In genomic region chr1:101121515-101121914, GRCh38 we compare ENCODE assay signal across 25 cellular contexts.
A peak's percentile ranks its signal among the peaks of the same experiment; 100 is the strongest.
DNase-seq lines count a peak whose midpoint lies in the region; ATAC-seq and TF ChIP-seq lines count a peak whose summit lies in the region.
"Had no signal": no experiment of that assay in that cellular context is flagged by ENCODE, and none has a peak within 500 bp of the region (broad histone marks: within the 10 kb centered on the region; RNA-seq: fewer than 3 reads in every experiment).

No MANE protein-coding gene starts in this region.

- TF ChIP-seq POLR2A in suprapubic skin (IDR thresholded peaks at IDR 0.05): no peak

- no peak overlapping the region for H3K4me3 Mint-ChIP-seq in activated CD4-positive, alpha-beta memory T cell treated with anti-CD3 and anti-CD28 coated beads, Interleukin-2, amount 10 ng/mL, durations not matched to agents 7 days and 5 days
- no peak overlapping the region for H3K4me3 Mint-ChIP-seq in activated CD4-positive, alpha-beta memory T cell treated with anti-CD3 and anti-CD28 coated beads for 36 hours
- H3K4me3 Mint-ChIP-seq in CD4-positive, alpha-beta T cell: no peak overlapping the region
- H3K4me3 Mint-ChIP-seq in activated B cell treated with CpG ODN at 0.5 μM for 24 hours: no peak overlapping the region
- H3K4me3 Mint-ChIP-seq in naive B cell: peak overlapping the region in 5 of 8 donors; percentile 48 to 83 (median 70)

- H3K27ac ChIP-seq in CD4-positive, alpha-beta T cell (ENCODE audit: low read depth, low read length): no peak overlapping the region
- no peak overlapping the region for H3K27ac ChIP-seq in suprapubic skin
- H3K27ac ChIP-seq: esophagus muscularis mucosa, pancreas, skin epidermis, tibial nerve had no signal

- TF ChIP-seq EP300 in suprapubic skin (IDR thresholded peaks at IDR 0.05): no peak

- POLR2A ChIA-PET in activated CD4-positive, alpha-beta memory T cell treated with anti-CD3 and anti-CD28 coated beads, Interleukin-2, amount 10 ng/mL, durations not matched to agents 7 days and 5 days (lab: Charles Lee): interaction anchor here (0.8 to 3.9 kb wide), 17 partner anchors 9 to 181 kb away, joined by 3 to 54 read pairs (median 4); partner anchors contain the start of gene S1PR1
- POLR2A ChIA-PET in activated CD4-positive, alpha-beta memory T cell treated with anti-CD3 and anti-CD28 coated beads for 36 hours (lab: Charles Lee): interaction anchor here (1.4 kb wide), 1 partner anchor 57 kb away, joined by 4 read pairs; no protein-coding TSS in a partner anchor
- POLR2A ChIA-PET in CD4-positive, alpha-beta T cell (lab: Charles Lee): interaction anchor here (0.9 to 2.3 kb wide), 4 partner anchors 9 to 116 kb away, joined by 3 to 17 read pairs (median 4); partner anchors contain the start of gene S1PR1
- POLR2A ChIA-PET in activated B cell treated with CpG ODN at 0.5 μM for 24 hours (lab: Charles Lee): interaction anchor here (0.8 kb wide), 1 partner anchor 9 kb away, joined by 4 read pairs; no protein-coding TSS in a partner anchor

- H3K4me1 ChIP-seq in suprapubic skin: no peaks in the 10 kb centered on the region
- H3K4me1 ChIP-seq: BE2C, esophagus muscularis mucosa, pancreas, tibial nerve had no signal

- peaks cover 13% of the 10 kb centered on the region for H3K9me3 Mint-ChIP-seq in activated CD4-positive, alpha-beta memory T cell treated with anti-CD3 and anti-CD28 coated beads, Interleukin-2, amount 10 ng/mL, durations not matched to agents 7 days and 5 days
- peaks cover 2% of the 10 kb centered on the region for H3K9me3 Mint-ChIP-seq in activated CD4-positive, alpha-beta memory T cell treated with anti-CD3 and anti-CD28 coated beads for 36 hours
- peaks cover 4% of the 10 kb centered on the region for H3K9me3 Mint-ChIP-seq in CD4-positive, alpha-beta T cell
- H3K9me3 Mint-ChIP-seq in activated B cell treated with CpG ODN at 0.5 μM for 24 hours: no peaks in the 10 kb centered on the region
- H3K9me3 Mint-ChIP-seq in naive B cell: peaks cover 0 to 2% (median 0%) of the 10 kb centered on the region in 7 donors
- H3K9me3 Mint-ChIP-seq: activated naive CD4-positive, alpha-beta T cell treated with anti-CD3 and anti-CD28 coated beads, Interleukin-2, amount 50 U/mL, for 72 hours had no signal

- no peak overlapping the region for H3K4me3 ChIP-seq in suprapubic skin
- H3K4me3 ChIP-seq: esophagus muscularis mucosa, lung, mucosa of descending colon, pancreas, skin epidermis, tibial nerve had no signal

- no peaks in the 10 kb centered on the region for H3K27me3 ChIP-seq in CD4-positive, alpha-beta T cell (ENCODE audit: control insufficient read depth, insufficient read depth, low read length)
- no peaks in the 10 kb centered on the region for H3K27me3 ChIP-seq in suprapubic skin
- H3K27me3 ChIP-seq: BE2C, esophagus muscularis mucosa, pancreas, tibial nerve had no signal

- intact Hi-C loops in activated CD4-positive, alpha-beta memory T cell treated with anti-CD3 and anti-CD28 coated beads for 36 hours (cut with micrococcal nuclease): loop anchor here (1.0 to 5.0 kb wide), 3 partner anchors 163 to 224 kb away; partner anchors contain the start of gene SLC30A7
- intact Hi-C loops in CD4-positive, alpha-beta T cell (cut with DNase I, micrococcal nuclease): loop anchor here in 1 of 2 experiments (1.0 kb wide), 1 partner anchor 9 kb away; no protein-coding TSS in a partner anchor
- intact Hi-C loops in activated B cell treated with CpG ODN at 0.5 μM for 24 hours (cut with micrococcal nuclease): no loop called here

- no peak for DNase-seq in activated CD4-positive, alpha-beta memory T cell treated with anti-CD3 and anti-CD28 coated beads, Interleukin-2, amount 10 ng/mL, durations not matched to agents 7 days and 5 days
- DNase-seq in activated CD4-positive, alpha-beta memory T cell treated with anti-CD3 and anti-CD28 coated beads for 36 hours: no peak
- DNase-seq in CD4-positive, alpha-beta T cell: no peak
- DNase-seq in activated B cell treated with CpG ODN at 0.5 μM for 24 hours (no peak), naive B cell (no peak), D341Med (ENCODE audit: low spot score) (no peak), suprapubic skin (ENCODE audit: low spot score in 2 of 2) (no peak)
- DNase-seq: activated CD4-positive, alpha-beta T cell treated with anti-CD3 and anti-CD28 coated beads, Interleukin-2, amount 50 U/mL, for 1 hour; BE2C; Calu3; caudate nucleus; foreskin melanocyte; HCEC 1CT; mucosa of descending colon; NCI-H1105 treated with DMSO at 0.1 percent for 48 hours; NCI-H2029 treated with DMSO at 0.1 percent for 48 hours; NCI-H226; pancreas; retina; SW 1271 had no signal

- CTCF ChIA-PET in activated CD4-positive, alpha-beta memory T cell treated with anti-CD3 and anti-CD28 coated beads, Interleukin-2, amount 10 ng/mL, durations not matched to agents 7 days and 5 days (lab: Charles Lee): interaction anchor here (0.7 to 2.2 kb wide), 8 partner anchors 9 to 167 kb away, joined by 3 to 7 read pairs (median 5); no protein-coding TSS in a partner anchor
- CTCF ChIA-PET in activated CD4-positive, alpha-beta memory T cell treated with anti-CD3 and anti-CD28 coated beads for 36 hours (lab: Charles Lee): interaction anchor here (0.7 to 3.8 kb wide), 7 partner anchors 15 to 205 kb away, joined by 3 to 13 read pairs (median 4); no protein-coding TSS in a partner anchor
- CTCF ChIA-PET in CD4-positive, alpha-beta T cell (lab: Charles Lee): interaction anchor here (1.1 to 1.7 kb wide), 5 partner anchors 8 to 167 kb away, joined by 3 to 6 read pairs (median 5); no protein-coding TSS in a partner anchor
- CTCF ChIA-PET in activated B cell treated with CpG ODN at 0.5 μM for 24 hours (lab: Charles Lee): no interaction called here

- no peak for TF ChIP-seq CTCF in CD4-positive, alpha-beta T cell (IDR thresholded peaks at IDR 0.05)
- TF ChIP-seq CTCF in activated B cell treated with CpG ODN at 0.5 μM for 24 hours (IDR thresholded peaks at IDR 0.05): no peak
- TF ChIP-seq CTCF in suprapubic skin (IDR thresholded peaks at IDR 0.05): no peak

- ATAC-seq in CD4-positive, alpha-beta T cell (ENCODE audit: poor library complexity): no peak
- ATAC-seq in activated B cell treated with CpG ODN at 0.5 μM for 24 hours (ENCODE audit: low read depth) (no peak), naive B cell (ENCODE audit: low read depth in 2 of 2) (no peak)
- ATAC-seq: mucosa of descending colon, pancreas had no signal

- H3K27ac Mint-ChIP-seq in activated CD4-positive, alpha-beta memory T cell treated with anti-CD3 and anti-CD28 coated beads, Interleukin-2, amount 10 ng/mL, durations not matched to agents 7 days and 5 days: peak overlapping the region; percentile 80
- no peak overlapping the region for H3K27ac Mint-ChIP-seq in activated CD4-positive, alpha-beta memory T cell treated with anti-CD3 and anti-CD28 coated beads for 36 hours
- H3K27ac Mint-ChIP-seq in CD4-positive, alpha-beta T cell: peak overlapping the region; percentile 85
- peak overlapping the region; percentile 47 for H3K27ac Mint-ChIP-seq in activated B cell treated with CpG ODN at 0.5 μM for 24 hours
- peak overlapping the region in 5 of 6 donors; percentile 27 to 84 (median 58) for H3K27ac Mint-ChIP-seq in naive B cell

- peaks cover 4% of the 10 kb centered on the region for H3K27me3 Mint-ChIP-seq in activated CD4-positive, alpha-beta memory T cell treated with anti-CD3 and anti-CD28 coated beads, Interleukin-2, amount 10 ng/mL, durations not matched to agents 7 days and 5 days
- H3K27me3 Mint-ChIP-seq in activated CD4-positive, alpha-beta memory T cell treated with anti-CD3 and anti-CD28 coated beads for 36 hours: no peaks in the 10 kb centered on the region
- no peaks in the 10 kb centered on the region for H3K27me3 Mint-ChIP-seq in CD4-positive, alpha-beta T cell
- no peaks in the 10 kb centered on the region for H3K27me3 Mint-ChIP-seq in activated B cell treated with CpG ODN at 0.5 μM for 24 hours
- H3K27me3 Mint-ChIP-seq in naive B cell: no peaks in the 10 kb centered on the region

- no peaks in the 10 kb centered on the region for H3K36me3 ChIP-seq in suprapubic skin
- H3K36me3 ChIP-seq: BE2C, esophagus muscularis mucosa, pancreas, tibial nerve had no signal

- H3K4me1 Mint-ChIP-seq in activated CD4-positive, alpha-beta memory T cell treated with anti-CD3 and anti-CD28 coated beads, Interleukin-2, amount 10 ng/mL, durations not matched to agents 7 days and 5 days: peaks cover 59% of the 10 kb centered on the region
- peaks cover 42% of the 10 kb centered on the region for H3K4me1 Mint-ChIP-seq in activated CD4-positive, alpha-beta memory T cell treated with anti-CD3 and anti-CD28 coated beads for 36 hours (ENCODE audit: low read depth)
- peaks cover 66% of the 10 kb centered on the region for H3K4me1 Mint-ChIP-seq in CD4-positive, alpha-beta T cell (ENCODE audit: low read depth)
- H3K4me1 Mint-ChIP-seq in activated B cell treated with CpG ODN at 0.5 μM for 24 hours (peaks cover 43% of the 10 kb centered on the region), naive B cell (peaks cover 19 to 46% (median 31%) of the 10 kb centered on the region in 3 donors)

- H3K36me3 Mint-ChIP-seq in activated CD4-positive, alpha-beta memory T cell treated with anti-CD3 and anti-CD28 coated beads, Interleukin-2, amount 10 ng/mL, durations not matched to agents 7 days and 5 days (ENCODE audit: low read depth): peaks cover 28% of the 10 kb centered on the region
- H3K36me3 Mint-ChIP-seq in activated CD4-positive, alpha-beta memory T cell treated with anti-CD3 and anti-CD28 coated beads for 36 hours: peaks cover 3% of the 10 kb centered on the region
- H3K36me3 Mint-ChIP-seq in CD4-positive, alpha-beta T cell (ENCODE audit: low read depth): no peaks in the 10 kb centered on the region
- H3K36me3 Mint-ChIP-seq in activated B cell treated with CpG ODN at 0.5 μM for 24 hours (ENCODE audit: low read depth): no peaks in the 10 kb centered on the region
- no peaks in the 10 kb centered on the region for H3K36me3 Mint-ChIP-seq in naive B cell
- H3K36me3 Mint-ChIP-seq: activated naive CD4-positive, alpha-beta T cell treated with anti-CD3 and anti-CD28 coated beads, Interleukin-2, amount 50 U/mL, for 72 hours had no signal

- H3K9me3 ChIP-seq in CD4-positive, alpha-beta T cell (ENCODE audit: control insufficient read depth, low read length): no peaks in the 10 kb centered on the region
- H3K9me3 ChIP-seq in suprapubic skin: no peaks in the 10 kb centered on the region
- H3K9me3 ChIP-seq: BE2C, esophagus muscularis mucosa, mucosa of descending colon, pancreas, tibial nerve had no signal

- WGBS in suprapubic skin: 93% methylated on average over 1 of the region's 1 CpG

Comparison
In these comparisons a context has a peak if more than half of its experiments do, and no peak if none do; other contexts are left out.
1. H3K4me3 Mint-ChIP-seq: peak in naive B cell (5 of 8); none in activated CD4-positive, alpha-beta memory T cell treated with anti-CD3 and anti-CD28 coated beads, Interleukin-2, amount 10 ng/mL, durations not matched to agents 7 days and 5 days (single experiment), activated CD4-positive, alpha-beta memory T cell treated with anti-CD3 and anti-CD28 coated beads for 36 hours (single experiment), CD4-positive, alpha-beta T cell (single experiment) and activated B cell treated with CpG ODN at 0.5 μM for 24 hours (single experiment).